26 cellular contexts compared by ENCODE assay signal in the genomic region with DNA sequence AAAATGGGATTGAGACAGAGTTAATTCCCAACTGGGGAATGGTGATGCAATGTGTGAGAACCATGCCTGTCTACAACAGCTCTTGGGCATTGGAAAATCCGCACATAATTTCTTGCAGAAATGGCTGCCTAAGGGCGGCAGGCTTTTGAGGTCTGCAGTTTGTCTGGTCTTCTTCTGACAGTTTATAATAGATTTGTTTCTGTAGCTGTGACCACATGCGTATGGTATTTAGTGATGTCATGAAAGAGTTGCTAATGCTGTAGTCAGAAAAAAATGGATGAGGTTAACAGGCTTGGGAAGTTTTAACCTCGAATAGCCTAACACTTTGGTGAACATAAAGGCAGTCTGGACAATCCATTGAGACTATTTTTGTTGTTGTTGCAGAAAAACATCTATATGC.
DNase-seq lines count a peak whose midpoint lies in the region; ATAC-seq lines count a peak whose summit lies in the region.
"Had no signal": no experiment of that assay in that cellular context is flagged by ENCODE, and none has a peak within 500 bp of the region (broad histone marks: within the 10 kb centered on the region; RNA-seq: fewer than 3 reads in every experiment).

No MANE protein-coding gene starts in this region.

- H2AFZ ChIP-seq in trophoblast cell (ENCODE audit: insufficient read depth, low read length, poor library complexity), result no peak overlapping the region
- H2AFZ ChIP-seq in Karpas-422 (ENCODE audit: low read length), result no peak overlapping the region
- H2AFZ ChIP-seq: neural progenitor cell, parathyroid adenoma had no signal

- no peaks in the 10 kb centered on the region for H4K20me1 ChIP-seq in Karpas-422 (ENCODE audit: insufficient read depth, low read depth, low read length)

- no peak overlapping the region for H2BK120ac ChIP-seq in trophoblast cell (ENCODE audit: insufficient read depth, low read length, poor library complexity)

- H3K4ac ChIP-seq in trophoblast cell (ENCODE audit: low read depth, low read length), result no peak overlapping the region

- H3K79me1 ChIP-seq in trophoblast cell (ENCODE audit: low read length), result peaks cover 11% of the 10 kb centered on the region

- DNase-seq in EL (peak; percentile 87), SJCRH30 (no peak), fibroblast of peridontal ligament (ENCODE audit: extremely low read depth) (peak; percentile 86), trophoblast cell (peak in 1 of 2 donors; percentile 51), Karpas-422 (no peak), substantia nigra (lab: John Stamatoyannopoulos, UW) (no peak)
- DNase-seq: activated CD8-positive, alpha-beta T cell treated with anti-CD3 and anti-CD28 coated beads, Interleukin-2, amount 10 ng/mL, durations not matched to agents 7 days and 5 days; activated effector memory CD4-positive, alpha-beta T cell treated with Interleukin-2 at 50 U/mL for 16 hours; activated naive CD8-positive, alpha-beta T cell treated with anti-CD3 and anti-CD28 coated beads, Interleukin-2, amount 10 ng/mL, durations not matched to agents 7 days and 5 days; activated T-cell treated with anti-CD3 and anti-CD28 coated beads for 4 hours; CD4-positive, alpha-beta T cell; GOT3; left cardiac atrium; NCI-H1417 treated with DMSO at 0.1 percent for 48 hours; NCI-H2081; NCI-H345; NCI-H748 treated with DMSO at 0.1 percent for 48 hours; RPMI8226; SK-N-SH; stimulated activated CD4-positive, alpha-beta T cell treated with anti-CD3 and anti-CD28 coated beads, Interleukin-2, amount 100 ng/mL, for 24 hours; T-helper 17 cell; upper lobe of left lung had no signal

- H3K4me2 ChIP-seq in trophoblast cell (ENCODE audit: low read length) (no peak overlapping the region), Karpas-422 (ENCODE audit: low read depth, low read length, poor library complexity, severe bottlenecking) (no peak overlapping the region)
- H3K4me2 ChIP-seq: neural progenitor cell, SK-N-SH had no signal

- H3K4me3 ChIP-seq in SJCRH30, result no peak overlapping the region
- H3K4me3 ChIP-seq in trophoblast cell (ENCODE audit: low read depth, low read length), result no peak overlapping the region
- H3K4me3 ChIP-seq in Karpas-422 (ENCODE audit: low read length), result no peak overlapping the region
- H3K4me3 ChIP-seq: K562, neural progenitor cell, upper lobe of left lung had no signal

- no peak overlapping the region for H3K23ac ChIP-seq in trophoblast cell (ENCODE audit: low read length)

- H3K27ac ChIP-seq in SJCRH30 (peak overlapping the region; percentile 23; the same call in 1 of the 2 replicates), trophoblast cell (ENCODE audit: low read depth, low read length) (peak overlapping the region; percentile 94), Karpas-422 (ENCODE audit: low read length) (no peak overlapping the region), substantia nigra (ENCODE audit: low read depth, low read length, poor library complexity, severe bottlenecking) (no peak overlapping the region)
- H3K27ac ChIP-seq: neural progenitor cell, parathyroid adenoma, upper lobe of left lung had no signal

- no peak for ATAC-seq in GM19035 (IDR thresholded peaks at IDR 0.05; ENCODE audit: unreplicated experiment)
- ATAC-seq: activated CD8-positive, alpha-beta T cell treated with anti-CD3 and anti-CD28 coated beads, Interleukin-2, amount 10 ng/mL, durations not matched to agents 7 days and 5 days; K562; left cardiac atrium; T-helper 17 cell had no signal

- H4K8ac ChIP-seq in trophoblast cell (ENCODE audit: low read depth, low read length), result no peak overlapping the region

- no peak overlapping the region for H3K18ac ChIP-seq in trophoblast cell (ENCODE audit: low read length)

- H3K9ac ChIP-seq in trophoblast cell (ENCODE audit: low read length) (no peak overlapping the region), Karpas-422 (ENCODE audit: low read length) (no peak overlapping the region)
- H3K9ac ChIP-seq: neural progenitor cell, parathyroid adenoma, SK-N-SH had no signal

- H3K4me1 ChIP-seq in SJCRH30 (no peaks in the 10 kb centered on the region), trophoblast cell (ENCODE audit: control insufficient read depth in 1 of 2, insufficient read depth in 2 of 2, low read length in 2 of 2) (peaks cover 0 to 2% of the 10 kb centered on the region in 2 experiments), Karpas-422 (ENCODE audit: low read length) (no peaks in the 10 kb centered on the region)
- H3K4me1 ChIP-seq: neural progenitor cell, parathyroid adenoma, upper lobe of left lung had no signal

- no peak overlapping the region for H2AK5ac ChIP-seq in trophoblast cell (ENCODE audit: low read length)

- no CpG with 5 or more reads among the region's 4 CpGs for WGBS in trophoblast cell (ENCODE audit: extremely low coverage, insufficient coverage, insufficient read length)

- no peaks in the 10 kb centered on the region for H3K9me2 ChIP-seq in Karpas-422 (replicated peaks; ENCODE audit: insufficient read depth, low read length)
- H3K9me2 ChIP-seq: SK-N-SH had no signal

- H3K14ac ChIP-seq in trophoblast cell (ENCODE audit: low read length), result no peak overlapping the region

- H3K36me3 ChIP-seq in SJCRH30 (no peaks in the 10 kb centered on the region), trophoblast cell (ENCODE audit: control insufficient read depth in 1 of 2, insufficient read depth in 2 of 2, low read length in 2 of 2) (no peaks in the 10 kb centered on the region), Karpas-422 (ENCODE audit: insufficient read depth, low read length) (no peaks in the 10 kb centered on the region)
- H3K36me3 ChIP-seq: neural progenitor cell, upper lobe of left lung had no signal

- no peak overlapping the region for H4K12ac ChIP-seq in trophoblast cell (ENCODE audit: low read depth, low read length)

- H2BK5ac ChIP-seq in trophoblast cell (ENCODE audit: low read depth, low read length, poor library complexity), result no peak overlapping the region

- no peaks in the 10 kb centered on the region for H3K27me3 ChIP-seq in SJCRH30
- no peaks in the 10 kb centered on the region for H3K27me3 ChIP-seq in trophoblast cell (ENCODE audit: insufficient read depth, low read length)
- no peaks in the 10 kb centered on the region for H3K27me3 ChIP-seq in Karpas-422 (ENCODE audit: low read length)
- H3K27me3 ChIP-seq: neural progenitor cell, upper lobe of left lung had no signal

- H3K79me2 ChIP-seq in trophoblast cell (ENCODE audit: control insufficient read depth, insufficient read depth, low read length, poor library complexity), result no peaks in the 10 kb centered on the region
- H3K79me2 ChIP-seq in Karpas-422 (ENCODE audit: low read length), result no peaks in the 10 kb centered on the region
- H3K79me2 ChIP-seq: parathyroid adenoma had no signal

- H4K91ac ChIP-seq in trophoblast cell (ENCODE audit: low read depth, low read length), result no peak overlapping the region

- H2BK12ac ChIP-seq in trophoblast cell (ENCODE audit: low read length), result no peak overlapping the region

- no peaks in the 10 kb centered on the region for H3K9me3 ChIP-seq in SJCRH30 (replicated peaks)
- no peaks in the 10 kb centered on the region for H3K9me3 ChIP-seq in trophoblast cell (ENCODE audit: insufficient read depth, low read depth, low read length)
- no peaks in the 10 kb centered on the region for H3K9me3 ChIP-seq in Karpas-422 (ENCODE audit: low read length)
- H3K9me3 ChIP-seq: SK-N-SH, upper lobe of left lung had no signal

Comparison
In these comparisons a context has a peak if more than half of its experiments do, and no peak if none do; other contexts are left out.
1. DNase-seq: peak in EL (single experiment) and fibroblast of peridontal ligament (single experiment); none in SJCRH30 (0 of 2), Karpas-422 (single experiment) and substantia nigra (0 of 49).
2. H3K27ac ChIP-seq: peak in SJCRH30 (single experiment) and trophoblast cell (single experiment); none in Karpas-422 (single experiment) and substantia nigra (single experiment).